Comparison of ENCODE assay signal across 28 cellular contexts in genomic region chr7:5356751-5357119, GRCh38.
DNase-seq lines count a peak whose midpoint lies in the region; ATAC-seq and TF ChIP-seq lines count a peak whose summit lies in the region.
"Had no signal": no experiment of that assay in that cellular context is flagged by ENCODE, and none has a peak within 500 bp of the region (broad histone marks: within the 10 kb centered on the region; RNA-seq: fewer than 3 reads in every experiment).

No MANE protein-coding gene starts in this region.

- H3K36me3 Mint-ChIP-seq in Caco-2 (ENCODE audit: insufficient read depth, unreplicated experiment) (peaks cover 93% of the 10 kb centered on the region), endodermal cell (ENCODE audit: low read depth) (peaks cover 84% of the 10 kb centered on the region)
- peaks cover 55 to 78% of the 10 kb centered on the region in 2 donors for H3K36me3 Mint-ChIP-seq in stimulated activated naive B cell treated with anti-CD40 and anti-IgM and Interleukin-4, amounts not matched to agents 10 μg/mL and 1 μg/mL and 100 μg/mL, for 72 hours
- peaks cover 40% of the 10 kb centered on the region for H3K36me3 Mint-ChIP-seq in activated naive CD8-positive, alpha-beta T cell treated with anti-CD3 and anti-CD28 coated beads, Interleukin-2, amount 50 U/mL, for 24 hours (ENCODE audit: low read depth)

- WGBS in endodermal cell (ENCODE audit: insufficient coverage in 1 of 2, insufficient read length in 1 of 2), 2 experiments, result 93 to 95% methylated on average over 5 to 15 of the region's 16 CpGs

- H3K27me3 Mint-ChIP-seq in Caco-2 (ENCODE audit: insufficient read depth, unreplicated experiment), result no peaks in the 10 kb centered on the region
- no peaks in the 10 kb centered on the region for H3K27me3 Mint-ChIP-seq in endodermal cell (ENCODE audit: insufficient read depth)
- H3K27me3 Mint-ChIP-seq in stimulated activated naive B cell treated with anti-CD40 and anti-IgM and Interleukin-4, amounts not matched to agents 10 μg/mL and 1 μg/mL and 100 μg/mL, for 72 hours, result no peaks in the 10 kb centered on the region
- H3K27me3 Mint-ChIP-seq in activated naive CD8-positive, alpha-beta T cell treated with anti-CD3 and anti-CD28 coated beads, Interleukin-2, amount 50 U/mL, for 24 hours, result no peaks in the 10 kb centered on the region
- H3K27me3 Mint-ChIP-seq: B cell, IgD-negative memory B cell had no signal

- ATAC-seq in stimulated activated naive B cell treated with anti-CD40 and anti-IgM and Interleukin-4, amounts not matched to agents 10 μg/mL and 1 μg/mL and 100 μg/mL, for 72 hours (replicated peaks), result no peak
- no peak for ATAC-seq in activated naive CD8-positive, alpha-beta T cell treated with anti-CD3 and anti-CD28 coated beads, Interleukin-2, amount 50 U/mL, for 24 hours
- ATAC-seq in HG03457 (IDR thresholded peaks at IDR 0.05; ENCODE audit: unreplicated experiment) (no peak), GM18511 (IDR thresholded peaks at IDR 0.05; ENCODE audit: unreplicated experiment) (no peak), HG03039 (IDR thresholded peaks at IDR 0.05; ENCODE audit: unreplicated experiment) (no peak)
- ATAC-seq: CD8-positive, alpha-beta T cell had no signal

- H4K20me1 ChIP-seq in osteoblast (ENCODE audit: insufficient read depth, low read length), result peaks cover 52% of the 10 kb centered on the region

- no peaks in the 10 kb centered on the region for H3K27me3 ChIP-seq in Caco-2 (replicated peaks; ENCODE audit: control insufficient read depth, insufficient read depth, low read length)
- no peaks in the 10 kb centered on the region for H3K27me3 ChIP-seq in endodermal cell (ENCODE audit: control insufficient read depth, insufficient read depth, low read length, poor library complexity, severe bottlenecking)
- no peaks in the 10 kb centered on the region for H3K27me3 ChIP-seq in osteoblast (ENCODE audit: insufficient read depth, low read length)
- H3K27me3 ChIP-seq: SJSA1 had no signal

- DNase-seq in Caco-2 (no peak), endodermal cell (no peak), osteoblast (ENCODE audit: insufficient read length, low spot score, missing footprints) (peak; percentile 37)
- DNase-seq in stimulated activated naive B cell treated with anti-CD40 and anti-IgM and Interleukin-4, amounts not matched to agents 10 μg/mL and 1 μg/mL and 100 μg/mL, for 72 hours, result no peak
- no peak for DNase-seq in activated naive CD8-positive, alpha-beta T cell treated with anti-CD3 and anti-CD28 coated beads, Interleukin-2, amount 50 U/mL, for 24 hours
- DNase-seq: CD8-positive, alpha-beta T cell; DMS 273 treated with DMSO at 0.1 percent for 48 hours; DMS79; GF-D8; GM23248; HFFc6; NCI-H1092; NCI-H1417 treated with DMSO at 0.1 percent for 48 hours; NCI-H1694 treated with DMSO at 0.1 percent for 48 hours; NCI-H2081; NCI-H2227 treated with DMSO at 0.1 percent for 48 hours; NCI-H526 treated with DMSO at 0.1 percent for 48 hours; Right ventricle myocardium superior; RPMI8226 had no signal

- no TSS peak for BruUV-seq in Caco-2 (replicated peaks; lab: Mats Ljungman, UMichigan)

- intact Hi-C loops in Caco-2 (cut with micrococcal nuclease; ENCODE audit: unreplicated experiment), result no loop called here

- no peaks in the 10 kb centered on the region for H3K9me3 Mint-ChIP-seq in Caco-2 (ENCODE audit: unreplicated experiment)
- H3K9me3 Mint-ChIP-seq in endodermal cell, result no peaks in the 10 kb centered on the region
- no peaks in the 10 kb centered on the region for H3K9me3 Mint-ChIP-seq in stimulated activated naive B cell treated with anti-CD40 and anti-IgM and Interleukin-4, amounts not matched to agents 10 μg/mL and 1 μg/mL and 100 μg/mL, for 72 hours
- H3K9me3 Mint-ChIP-seq in activated naive CD8-positive, alpha-beta T cell treated with anti-CD3 and anti-CD28 coated beads, Interleukin-2, amount 50 U/mL, for 24 hours, result no peaks in the 10 kb centered on the region
- H3K9me3 Mint-ChIP-seq: CD8-positive, alpha-beta T cell; HFFc6; IgD-negative memory B cell had no signal

- CTCF ChIA-PET in Caco-2 (lab: Charles Lee), result no interaction called here

- H3K36me3 ChIP-seq in Caco-2 (ENCODE audit: control insufficient read depth, insufficient read depth, low read length) (peaks cover 11% of the 10 kb centered on the region), endodermal cell (ENCODE audit: control insufficient read depth, insufficient read depth, low read length) (peaks cover 94% of the 10 kb centered on the region), osteoblast (ENCODE audit: insufficient read depth, low read length) (peaks cover 67% of the 10 kb centered on the region)

- H3K4me1 ChIP-seq in Caco-2 (0 out of 2 replicates have a peak, but pooled peaks cover 4% of the 10 kb centered on the region), endodermal cell (ENCODE audit: control insufficient read depth, insufficient read depth, low read length) (no peaks in the 10 kb centered on the region), osteoblast (ENCODE audit: insufficient read depth, low read length) (peaks cover 7% of the 10 kb centered on the region)
- H3K4me1 ChIP-seq: SJSA1 had no signal

- H3K9ac ChIP-seq in endodermal cell (ENCODE audit: extremely low read depth, low read length, poor library complexity, severe bottlenecking), result no peak overlapping the region
- H3K9ac ChIP-seq: GM23248 had no signal

- H3K4me1 Mint-ChIP-seq in Caco-2 (ENCODE audit: low read depth, unreplicated experiment), result peaks cover 14% of the 10 kb centered on the region
- H3K4me1 Mint-ChIP-seq in endodermal cell, result no peaks in the 10 kb centered on the region
- peaks cover 14 to 17% of the 10 kb centered on the region in 2 donors for H3K4me1 Mint-ChIP-seq in stimulated activated naive B cell treated with anti-CD40 and anti-IgM and Interleukin-4, amounts not matched to agents 10 μg/mL and 1 μg/mL and 100 μg/mL, for 72 hours
- H3K4me1 Mint-ChIP-seq in activated naive CD8-positive, alpha-beta T cell treated with anti-CD3 and anti-CD28 coated beads, Interleukin-2, amount 50 U/mL, for 24 hours, result peaks cover 13% of the 10 kb centered on the region

- POLR2A ChIA-PET in Caco-2 (lab: Charles Lee), result no interaction called here

- no peak overlapping the region for H2AFZ ChIP-seq in osteoblast (ENCODE audit: low read length)
- H2AFZ ChIP-seq: GM23248 had no signal

- H3K9me3 ChIP-seq in Caco-2, result no peaks in the 10 kb centered on the region
- no peaks in the 10 kb centered on the region for H3K9me3 ChIP-seq in endodermal cell (ENCODE audit: control insufficient read depth, low read length)
- H3K9me3 ChIP-seq in osteoblast (ENCODE audit: low read depth, low read length), result no peaks in the 10 kb centered on the region
- H3K9me3 ChIP-seq: SJSA1 had no signal

- H3K4me3 Mint-ChIP-seq in Caco-2 (ENCODE audit: unreplicated experiment) (no peak overlapping the region), endodermal cell (no peak overlapping the region)
- H3K4me3 Mint-ChIP-seq in stimulated activated naive B cell treated with anti-CD40 and anti-IgM and Interleukin-4, amounts not matched to agents 10 μg/mL and 1 μg/mL and 100 μg/mL, for 72 hours, result no peak overlapping the region
- no peak overlapping the region for H3K4me3 Mint-ChIP-seq in activated naive CD8-positive, alpha-beta T cell treated with anti-CD3 and anti-CD28 coated beads, Interleukin-2, amount 50 U/mL, for 24 hours
- H3K4me3 Mint-ChIP-seq: B cell; CD8-positive, alpha-beta T cell; H9; HFFc6; IgD-negative memory B cell had no signal

- H3K27ac ChIP-seq in endodermal cell (ENCODE audit: low read depth, low read length) (no peak overlapping the region), osteoblast (ENCODE audit: low read depth, low read length) (no peak overlapping the region)
- H3K27ac ChIP-seq: C4-2B, GM23248, HL-60, SJSA1 had no signal

- H3K4me3 ChIP-seq in Caco-2 (ENCODE audit: low read depth, low read length) (no peak overlapping the region), endodermal cell (ENCODE audit: low read length) (no peak overlapping the region), osteoblast (ENCODE audit: insufficient read depth, low read length) (no peak overlapping the region)
- H3K4me3 ChIP-seq: GM23248, SJSA1 had no signal

- H3K79me2 ChIP-seq in osteoblast (ENCODE audit: insufficient read depth, low read length), result peaks cover 93% of the 10 kb centered on the region

- TF ChIP-seq CTCF in Caco-2 (IDR thresholded peaks at IDR 0.05; ENCODE audit: insufficient read depth in 1 of 2, low read depth in 1 of 2, low read length in 1 of 2, severe bottlenecking in 1 of 2, unreplicated experiment in 1 of 2) (no peak), endodermal cell (conservative IDR thresholded peaks at IDR 0.05) (no peak), osteoblast (IDR thresholded peaks at IDR 0.05; ENCODE audit: extremely low read depth, low read depth, low read length) (no peak)

- H3K4me2 ChIP-seq in osteoblast (ENCODE audit: insufficient read depth, low read length), result no peak overlapping the region

- H3K27ac Mint-ChIP-seq in Caco-2 (ENCODE audit: unreplicated experiment) (peak overlapping the region; percentile 68), endodermal cell (peak overlapping the region; percentile 44)
- peak overlapping the region; percentile 81 for H3K27ac Mint-ChIP-seq in stimulated activated naive B cell treated with anti-CD40 and anti-IgM and Interleukin-4, amounts not matched to agents 10 μg/mL and 1 μg/mL and 100 μg/mL, for 72 hours
- no peak overlapping the region for H3K27ac Mint-ChIP-seq in activated naive CD8-positive, alpha-beta T cell treated with anti-CD3 and anti-CD28 coated beads, Interleukin-2, amount 50 U/mL, for 24 hours
- H3K27ac Mint-ChIP-seq: B cell; CD8-positive, alpha-beta T cell; HFFc6; IgD-negative memory B cell had no signal
